ENCODE assay signal across 7 cellular contexts in the genomic region with DNA sequence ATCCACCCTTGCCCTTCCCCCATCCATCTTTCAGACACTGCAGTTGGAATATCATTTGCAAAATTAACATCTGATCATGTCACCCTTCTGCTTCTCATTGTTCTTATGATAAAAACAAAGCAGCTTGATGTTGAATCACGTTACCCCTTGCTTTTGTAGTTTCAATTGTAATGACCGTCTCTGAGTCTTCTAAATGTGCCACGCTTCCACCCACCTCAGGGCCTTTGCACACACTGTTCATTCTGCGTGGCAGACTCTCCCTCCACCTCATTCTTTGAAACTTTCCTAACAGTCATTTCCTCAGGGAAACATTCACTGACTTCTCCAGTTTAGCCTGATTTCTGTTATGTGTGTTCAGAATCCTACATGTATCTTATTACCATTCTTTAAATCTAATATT.
"Had no signal": no experiment of that assay in that cellular context is flagged by ENCODE, and none has a peak within 500 bp of the region (broad histone marks: within the 10 kb centered on the region; RNA-seq: fewer than 3 reads in every experiment).

No MANE protein-coding gene starts in this region.

- DNase-seq: IMR-90, KBM-7, KG1 had no signal

- FAIRE-seq: HepG2, HTR-8/SVneo had no signal

- H3K27ac ChIP-seq: HL-60, KMS-11 had no signal

- ATAC-seq: HepG2 had no signal

- H3K4me2 ChIP-seq: KMS-11 had no signal

- H3K9ac ChIP-seq: KMS-11 had no signal
